In genomic region chr20:33563788-33564187, GRCh38 we compare ENCODE assay signal across 17 cellular contexts.
DNase-seq lines count a peak whose midpoint lies in the region; ATAC-seq, FAIRE-seq and TF ChIP-seq lines count a peak whose summit lies in the region.
"Had no signal": no experiment of that assay in that cellular context is flagged by ENCODE, and none has a peak within 500 bp of the region (broad histone marks: within the 10 kb centered on the region; RNA-seq: fewer than 3 reads in every experiment).

No MANE protein-coding gene starts in this region.

- no peak for TF ChIP-seq POLR2A in HepG2 (IDR thresholded peaks at IDR 0.05; ENCODE audit: insufficient read depth in 1 of 2, low read depth in 2 of 2, low read length in 2 of 2)
- no peak for TF ChIP-seq POLR2A in right lobe of liver (IDR thresholded peaks at IDR 0.05)

- TF ChIP-seq RAD21 in HepG2 (CRISPR knock-in tag; IDR thresholded peaks at IDR 0.05) = no peak

- in situ Hi-C loops in HepG2 (cut with HindIII; ENCODE audit: extremely low pct_ligation_motif_present, low pct_unique_long_range_greater_than_20kb) = no loop called here

- 61% methylated on average over 8 of the region's 8 CpGs for WGBS in HepG2 (ENCODE audit: low lambda C conversion rate)
- WGBS in right lobe of liver (ENCODE audit: insufficient coverage, low coverage, low lambda C conversion rate, missing lambda C conversion rate) = 88% methylated on average over 8 of the region's 8 CpGs

- TF ChIP-seq CTCF in HepG2 (CRISPR knock-in tag; IDR thresholded peaks at IDR 0.05) = no peak
- no peak for TF ChIP-seq CTCF in right lobe of liver (IDR thresholded peaks at IDR 0.05)
- no peak for TF ChIP-seq CTCF in neural crest cell (conservative IDR thresholded peaks at IDR 0.05)
- TF ChIP-seq CTCF in type B pancreatic cell (conservative IDR thresholded peaks at IDR 0.05) = no peak

- H3K9me3 ChIP-seq in HepG2 (ENCODE audit: low read length) = no peaks in the 10 kb centered on the region
- no peaks in the 10 kb centered on the region for H3K9me3 ChIP-seq in right lobe of liver
- H3K9me3 ChIP-seq: BLaER1 had no signal

- H3K4me1 ChIP-seq in HepG2 (ENCODE audit: insufficient read depth, low read length) (peaks cover 50% of the 10 kb centered on the region), right lobe of liver (peaks cover 0 to 11% (median 5%) of the 10 kb centered on the region in 4 donors)

- ATAC-seq in HepG2 = no peak
- ATAC-seq in right lobe of liver = no peak
- ATAC-seq in GM21528 (IDR thresholded peaks at IDR 0.05; ENCODE audit: low FRiP score, unreplicated experiment) = no peak
- ATAC-seq: PC-3 had no signal

- H3K4me3 Mint-ChIP-seq in neural crest cell = no peak overlapping the region
- peak overlapping the region; percentile 60 for H3K4me3 Mint-ChIP-seq in type B pancreatic cell
- H3K4me3 Mint-ChIP-seq: CD8-positive, alpha-beta memory T cell had no signal

- no peaks in the 10 kb centered on the region for H4K20me1 ChIP-seq in HepG2 (ENCODE audit: insufficient read depth, low read length)

- H3K27me3 Mint-ChIP-seq in neural crest cell (ENCODE audit: low read depth) (no peaks in the 10 kb centered on the region), type B pancreatic cell (no peaks in the 10 kb centered on the region)
- H3K27me3 Mint-ChIP-seq: CD8-positive, alpha-beta memory T cell had no signal

- peaks cover 16% of the 10 kb centered on the region for H3K79me2 ChIP-seq in HepG2 (ENCODE audit: insufficient read depth, low read length)

- H3K9me3 Mint-ChIP-seq in neural crest cell (no peaks in the 10 kb centered on the region), type B pancreatic cell (no peaks in the 10 kb centered on the region)
- H3K9me3 Mint-ChIP-seq: CD8-positive, alpha-beta memory T cell had no signal

- no peak for TF ChIP-seq EP300 in HepG2 (IDR thresholded peaks at IDR 0.05; ENCODE audit: low read depth in 2 of 2, low read length in 2 of 2)
- no peak for TF ChIP-seq EP300 in HepG2 (CRISPR knock-in tag; IDR thresholded peaks at IDR 0.05; ENCODE audit: borderline replicate concordance)

- BruUV-seq in HepG2 (replicated peaks; lab: Mats Ljungman, UMichigan) = no TSS peak

- H3K36me3 ChIP-seq in HepG2 (replicated peaks in 1 of 2; ENCODE audit: control insufficient read depth in 1 of 2, insufficient read depth in 2 of 2, low read length in 2 of 2) (no peaks in the 10 kb centered on the region), right lobe of liver (no peaks in the 10 kb centered on the region)
- H3K36me3 ChIP-seq: BLaER1 had no signal

- no peak overlapping the region for H3K9ac ChIP-seq in HepG2 (ENCODE audit: insufficient read depth, low read depth, low read length)
- H3K9ac ChIP-seq: BLaER1 had no signal

- intact Hi-C loops in HepG2 (cut with micrococcal nuclease; ENCODE audit: unreplicated experiment) (loop anchor here (5.0 to 10.0 kb wide), 2 partner anchors 39 to 49 kb away; no protein-coding TSS in a partner anchor), right lobe of liver (cut with DNase I) (no loop called here)

- H3K4me3 ChIP-seq in HepG2 (replicated peaks in 1 of 3; ENCODE audit: insufficient read depth in 1 of 3, low read depth in 2 of 3, low read length in 3 of 3) (no peak overlapping the region), right lobe of liver (no peak overlapping the region)
- H3K4me3 ChIP-seq: BLaER1 had no signal

- H3K27me3 ChIP-seq in HepG2 (ENCODE audit: control insufficient read depth in 1 of 2, insufficient read depth in 2 of 2, low read length in 2 of 2) (no peaks in the 10 kb centered on the region), right lobe of liver (no peaks in the 10 kb centered on the region)
- H3K27me3 ChIP-seq: BLaER1 had no signal

- FAIRE-seq in HepG2 (lab: Jason Lieb, UNC) = no peak
- FAIRE-seq: H54 had no signal

- H3K4me1 Mint-ChIP-seq in neural crest cell (peaks cover 31% of the 10 kb centered on the region), type B pancreatic cell (ENCODE audit: unreplicated experiment) (peaks cover 56% of the 10 kb centered on the region)

- H3K27ac Mint-ChIP-seq in neural crest cell (ENCODE audit: unreplicated experiment) (peak overlapping the region; percentile 47), type B pancreatic cell (peak overlapping the region; percentile 47)

- POLR2A ChIA-PET in HepG2 (lab: Yijun Ruan, JAX) = no interaction called here

- H3K4me2 ChIP-seq in HepG2 (ENCODE audit: low read depth, low read length) = 0 out of 2 replicates have a peak overlapping the region, but pooled peaks have one; percentile 4
- H3K4me2 ChIP-seq: BLaER1 had no signal

- peaks cover 5% of the 10 kb centered on the region for H3K36me3 Mint-ChIP-seq in neural crest cell (ENCODE audit: low read depth)
- H3K36me3 Mint-ChIP-seq in type B pancreatic cell = peaks cover 6% of the 10 kb centered on the region

- CTCF ChIA-PET in HepG2 (lab: Yijun Ruan, JAX; ENCODE audit: low intra/inter-chr PET ratio, low total read pairs) = no interaction called here

- DNase-seq in DMS53 (lab: John Stamatoyannopoulos, UW) (peak; percentile 25), DMS53 treated with DMSO at 0.1 percent for 48 hours (lab: John Stamatoyannopoulos, UW; ENCODE audit: unreplicated experiment) (no peak), HepG2 (ENCODE audit: low spot score) (no peak), right lobe of liver (no peak), neural crest cell (ENCODE audit: low read depth, low spot score) (no peak), type B pancreatic cell (ENCODE audit: extremely low spot score, unreplicated experiment) (no peak), NCI-H1417 treated with DMSO at 0.1 percent for 48 hours (lab: John Stamatoyannopoulos, UW) (no peak)
- DNase-seq: 8988T; CD8-positive, alpha-beta memory T cell; EL; NCI-H2081 treated with DMSO at 0.1 percent for 48 hours; NCI-H524 treated with DMSO at 0.1 percent for 48 hours; PC-3 had no signal

- H3K27ac ChIP-seq in HepG2 (ENCODE audit: extremely low read length, insufficient read depth, low read length) (peak overlapping the region; percentile 13), right lobe of liver (no peak overlapping the region)
- H3K27ac ChIP-seq: BLaER1, RWPE1 had no signal

- no peak overlapping the region for H2AFZ ChIP-seq in HepG2 (ENCODE audit: low read length)

TF ChIP-seq in HepG2, 621 proteins besides CTCF, POLR2A, EP300 and RAD21 (continues in another document):
- no peak for TF ChIP-seq SKI (IDR thresholded peaks at IDR 0.05; ENCODE audit: partially characterized antibody)
- TF ChIP-seq ZNF160 (CRISPR knock-in tag; IDR thresholded peaks at IDR 0.05) = no peak
- TF ChIP-seq ZGPAT (CRISPR knock-in tag; IDR thresholded peaks at IDR 0.05) = no peak
- no peak for TF ChIP-seq ZNF562 (CRISPR knock-in tag; IDR thresholded peaks at IDR 0.05; ENCODE audit: borderline replicate concordance)
- no peak for TF ChIP-seq TCF7L2 (IDR thresholded peaks at IDR 0.05; ENCODE audit: low read depth, low read length)
- no peak for TF ChIP-seq ZNF343 (CRISPR knock-in tag; IDR thresholded peaks at IDR 0.05)
- no peak for TF ChIP-seq ARNT (IDR thresholded peaks at IDR 0.05)
- TF ChIP-seq NFE2L1 (CRISPR knock-in tag; IDR thresholded peaks at IDR 0.05; ENCODE audit: borderline replicate concordance) = no peak
- no peak for TF ChIP-seq HOXA3 (CRISPR knock-in tag; IDR thresholded peaks at IDR 0.05)
- no peak for TF ChIP-seq KLF13 (CRISPR knock-in tag; IDR thresholded peaks at IDR 0.05)
- TF ChIP-seq ZNF263 (CRISPR knock-in tag; IDR thresholded peaks at IDR 0.05) = no peak
- peak; percentile 95 for TF ChIP-seq ZBTB33 (CRISPR knock-in tag; IDR thresholded peaks at IDR 0.05)
- no peak for TF ChIP-seq ZSCAN25 (CRISPR knock-in tag; IDR thresholded peaks at IDR 0.05)
- no peak for TF ChIP-seq ZNF883 (CRISPR knock-in tag; IDR thresholded peaks at IDR 0.05; ENCODE audit: not compliant biosample characterization)
- TF ChIP-seq SIX1 (CRISPR knock-in tag; IDR thresholded peaks at IDR 0.05; ENCODE audit: borderline replicate concordance) = no peak
- no peak for TF ChIP-seq NR0B2 (CRISPR knock-in tag; IDR thresholded peaks at IDR 0.05)
- no peak for TF ChIP-seq HNRNPK (IDR thresholded peaks at IDR 0.05; ENCODE audit: low read depth, low read length, poor library complexity, severe bottlenecking)
- no peak for TF ChIP-seq TOPORS (CRISPR knock-in tag; IDR thresholded peaks at IDR 0.05)
- TF ChIP-seq POGZ (CRISPR knock-in tag; IDR thresholded peaks at IDR 0.05) = peak; percentile 59
- no peak for TF ChIP-seq KDM5A (IDR thresholded peaks at IDR 0.05; ENCODE audit: borderline replicate concordance, low read length)
